ENCODE assay signal across 11 cellular contexts in the genomic region with DNA sequence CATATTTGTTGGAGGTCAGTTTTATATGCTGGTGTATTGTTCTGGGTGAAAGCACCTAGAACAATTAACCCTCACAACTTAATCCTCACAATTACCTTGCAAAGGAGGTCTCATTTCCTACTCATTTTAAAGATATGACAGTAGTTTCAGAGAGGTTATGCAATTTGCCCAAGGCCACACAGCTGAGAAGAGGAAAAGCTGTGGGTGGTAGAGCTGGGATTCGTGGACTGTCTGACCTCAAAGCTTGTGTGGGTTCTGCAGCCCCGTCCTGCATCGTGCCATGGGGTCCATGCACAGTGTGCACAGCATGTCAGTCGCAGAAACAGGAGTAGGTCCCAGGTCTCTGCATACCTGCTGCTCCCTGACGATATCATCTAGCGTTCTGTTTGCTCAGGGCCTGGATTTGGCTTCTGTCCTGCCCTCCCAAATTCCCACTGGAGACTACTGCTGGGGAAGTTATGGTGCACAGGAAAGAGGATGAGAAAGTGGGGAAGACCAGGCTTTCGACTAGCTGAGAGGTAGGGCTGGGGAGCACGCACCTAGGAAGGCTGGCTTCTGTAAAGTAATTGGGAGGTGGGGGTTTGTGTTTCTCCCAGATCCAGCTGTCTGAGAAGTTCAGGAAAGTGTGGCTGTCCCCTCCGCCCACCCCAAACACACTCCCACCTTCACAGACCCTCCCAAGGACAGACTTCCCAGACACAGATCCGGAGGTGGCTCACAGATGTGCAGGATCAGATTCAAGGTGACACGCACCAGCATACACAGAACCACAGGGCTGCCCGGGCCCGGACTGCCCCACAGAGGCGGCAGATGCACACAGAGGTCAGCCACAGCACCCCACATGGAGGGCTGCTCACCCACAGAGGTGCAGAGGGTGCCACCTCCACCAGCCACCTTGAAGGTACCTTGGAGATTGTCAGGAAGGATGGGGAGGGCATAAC. TPM values are rescaled to one million over a fixed set of nuclear protein-coding genes. Genes with fewer than 3 reads are reported as not detected.
DNase-seq lines count a peak whose midpoint lies in the region; ATAC-seq, FAIRE-seq and TF ChIP-seq lines count a peak whose summit lies in the region.
"Had no signal": no experiment of that assay in that cellular context is flagged by ENCODE, and none has a peak within 500 bp of the region (broad histone marks: within the 10 kb centered on the region; RNA-seq: fewer than 3 reads in every experiment).

No MANE protein-coding gene starts in this region.

- H3K36me3 Mint-ChIP-seq in memory B cell: no peaks in the 10 kb centered on the region

- no peak for TF ChIP-seq CTCF in right atrium auricular region (IDR thresholded peaks at IDR 0.05)
- no peak for TF ChIP-seq CTCF in K562 (IDR thresholded peaks at IDR 0.05 in 2 of 3, conservative IDR thresholded peaks at IDR 0.05 in 1 of 3; ENCODE audit: insufficient read depth in 2 of 3, low read depth in 1 of 3, low read length in 3 of 3)
- TF ChIP-seq CTCF in vagina (IDR thresholded peaks at IDR 0.05): no peak

- H3K27me3 Mint-ChIP-seq in memory B cell: peaks cover 27% of the 10 kb centered on the region

- H3K9me3 ChIP-seq in right atrium auricular region: no peaks in the 10 kb centered on the region
- no peaks in the 10 kb centered on the region for H3K9me3 ChIP-seq in K562 (replicated peaks; ENCODE audit: control insufficient read depth, insufficient read depth, low read depth, low read length)
- no peaks in the 10 kb centered on the region for H3K9me3 ChIP-seq in vagina

- H3K9ac ChIP-seq in K562 (ENCODE audit: insufficient read depth in 1 of 2, low read depth in 2 of 2, low read length in 2 of 2): no peak overlapping the region

- peaks cover 3% of the 10 kb centered on the region for H3K4me1 Mint-ChIP-seq in memory B cell

- BruUV-seq in K562 (replicated peaks; lab: Mats Ljungman, UMichigan): no TSS peak

- intact Hi-C loops in left ventricle myocardium superior (cut with micrococcal nuclease) (no loop called here), K562 (cut with micrococcal nuclease) (no loop called here), vagina (cut with DNase I) (no loop called here)

- H3K27ac ChIP-seq in right atrium auricular region (no peak overlapping the region), K562 (ENCODE audit: extremely low read depth, low read depth, low read length) (no peak overlapping the region), vagina (no peak overlapping the region)

- H3K4me1 ChIP-seq in right atrium auricular region: peaks cover 0 to 26% of the 10 kb centered on the region in 2 donors
- H3K4me1 ChIP-seq in K562 (replicated peaks in 1 of 2; ENCODE audit: control insufficient read depth in 2 of 2, insufficient read depth in 2 of 2, low read length in 2 of 2): peaks cover 0 to 19% of the 10 kb centered on the region in 2 experiments; a peak in 2 of 5 replicates
- H3K4me1 ChIP-seq in vagina: peaks cover 39% of the 10 kb centered on the region

- CTCF ChIA-PET in K562 (lab: Yijun Ruan, JAX; ENCODE audit: low intra/inter-chr PET ratio): no interaction called here

- DNase-seq in right atrium auricular region (ENCODE audit: low spot score) (no peak), left ventricle myocardium superior (no peak), K562 (ENCODE audit: extremely low read depth in 1 of 4, low spot score in 3 of 4) (no peak), memory B cell (ENCODE audit: low spot score in 2 of 2) (no peak), vagina (ENCODE audit: extremely low spot score in 2 of 2) (no peak), occipital lobe (lab: John Stamatoyannopoulos, UW) (no peak)
- DNase-seq: activated CD4-positive, alpha-beta T cell treated with anti-CD3 and anti-CD28 coated beads for 4 hours; stimulated activated CD4-positive, alpha-beta T cell treated with anti-CD3 and anti-CD28 coated beads, Interleukin-2, amount 100 ng/mL, for 24 hours had no signal

- H3K9me3 Mint-ChIP-seq in memory B cell: no peaks in the 10 kb centered on the region

- H3K27me3 ChIP-seq in right atrium auricular region (no peaks in the 10 kb centered on the region), K562 (ENCODE audit: control insufficient read depth in 2 of 2, insufficient read depth in 2 of 2, low read length in 2 of 2) (peaks cover 9 to 37% of the 10 kb centered on the region in 2 experiments; a peak in 4 of 5 replicates), vagina (no peaks in the 10 kb centered on the region)

- TF ChIP-seq EP300 in K562 (IDR thresholded peaks at IDR 0.05; ENCODE audit: low read length): no peak

- H3K4me2 ChIP-seq in K562 (ENCODE audit: insufficient read depth, low read length): no peak overlapping the region

- 26% methylated on average over 13 of the region's 14 CpGs for WGBS in K562 (ENCODE audit: insufficient coverage, low coverage, missing lambda C conversion rate)

- ATAC-seq in left ventricle myocardium superior (no peak), K562 (peak; percentile 39), memory B cell (ENCODE audit: low read depth) (no peak), HG03108 (IDR thresholded peaks at IDR 0.05; ENCODE audit: unreplicated experiment) (no peak), HG03039 (IDR thresholded peaks at IDR 0.05; ENCODE audit: unreplicated experiment) (no peak)

- H3K36me3 ChIP-seq in right atrium auricular region: no peaks in the 10 kb centered on the region
- H3K36me3 ChIP-seq in K562 (ENCODE audit: control insufficient read depth, insufficient read depth, low read length): no peaks in the 10 kb centered on the region
- H3K36me3 ChIP-seq in vagina: no peaks in the 10 kb centered on the region

- H3K4me3 Mint-ChIP-seq in memory B cell: peak overlapping the region; percentile 44

- in situ Hi-C loops in K562 (cut with MboI): no loop called here

- no peak overlapping the region for H2AFZ ChIP-seq in K562 (ENCODE audit: low read depth, low read length)

- no peak overlapping the region for H3K27ac Mint-ChIP-seq in memory B cell

- FAIRE-seq in K562 (lab: Jason Lieb, UNC): no peak
- FAIRE-seq: keratinocyte had no signal

- peak overlapping the region; percentile 81 to 84 for H3K4me3 ChIP-seq in right atrium auricular region
- H3K4me3 ChIP-seq in K562: no peak overlapping the region
- H3K4me3 ChIP-seq in vagina: peak overlapping the region; percentile 86 to 89

- H3K79me2 ChIP-seq in K562 (ENCODE audit: control insufficient read depth, insufficient read depth, low read length): no peaks in the 10 kb centered on the region

- H3K9me1 ChIP-seq in K562 (ENCODE audit: control insufficient read depth, insufficient read depth, low read length): no peaks in the 10 kb centered on the region

- TF ChIP-seq POLR2A in K562 (conservative IDR thresholded peaks at IDR 0.05) (no peak), vagina (IDR thresholded peaks at IDR 0.05) (no peak)

- POLR2A ChIA-PET in K562 (lab: Yijun Ruan, JAX): no interaction called here

- no peak for TF ChIP-seq RAD21 in K562 (CRISPR knock-in tag; conservative IDR thresholded peaks at IDR 0.05 in 1 of 2, IDR thresholded peaks at IDR 0.05 in 1 of 2)

- 0 out of 2 replicates have a peak, but pooled peaks cover 4% of the 10 kb centered on the region for H4K20me1 ChIP-seq in K562 (replicated peaks; ENCODE audit: control insufficient read depth, insufficient read depth, low read length)

RNA-seq across cellular contexts. Expression of a gene that starts 2.0 kb away (rescaled TPM):
- 10 to 100 TPM; 11.9 to 20.3 TPM for total RNA-seq in right atrium auricular region
- total RNA-seq in left ventricle myocardium superior: 14.9 TPM
- not detected in 2 replicates for total RNA-seq in K562 (2011; cell fraction: chromatin; rRNA removed; ENCODE audit: low replicate concordance)
- 0.13 TPM in 1 of 2 replicates, not detected in the other for total RNA-seq in K562 (2011; cell fraction: nucleolus; rRNA removed)
- total RNA-seq in K562 (2011; cell fraction: nucleoplasm; rRNA removed): not detected in 2 replicates
- total RNA-seq in K562 (2014; rRNA removed): not detected in 2 replicates
- total RNA-seq in K562 (2014; rRNA removed; fragmentation: Illumina TruSeq; extraction: Trizol): not detected in 2 replicates
- not detected in 2 replicates for total RNA-seq in K562 (2015; rRNA removed; fragmentation: Illumina TruSeq; extraction: Trizol)
- 0.18 and 0.29 TPM in 2 replicates for total RNA-seq in K562 (2021)
- 0.01 and 0.09 TPM in 2 replicates for polyA plus RNA-seq in K562 (2011; rRNA removed)
- 0.12 TPM in 1 of 2 replicates, not detected in the other for polyA plus RNA-seq in K562 (2011; cell fraction: cytosol; rRNA removed)
- 0.11 TPM in 1 of 2 replicates, not detected in the other for polyA plus RNA-seq in K562 (2011; cell fraction: nucleus; rRNA removed)
- polyA plus RNA-seq in K562 (2012): 0.96 and 1.2 TPM in 2 replicates
- polyA plus RNA-seq in K562 (2014; fragmentation: Illumina TruSeq; extraction: Trizol): not detected in 2 replicates
- polyA plus RNA-seq in K562 (2014; fragmentation: Nextera tagmentation; extraction: Ambion mirVana): under 1 TPM; 0.14 to 0.25 TPM
- polyA plus RNA-seq in K562 (2014; rRNA removed): not detected in 2 replicates
- polyA minus RNA-seq in K562 (2011; rRNA and poly(A)+ RNA removed): not detected in 2 replicates
- not detected in 2 replicates for polyA minus RNA-seq in K562 (2011; cell fraction: cytosol; rRNA and poly(A)+ RNA removed)
- under 0.01 and 0.11 TPM in 2 replicates for polyA minus RNA-seq in K562 (2011; cell fraction: nucleus; rRNA and poly(A)+ RNA removed)
- total RNA-seq in vagina: 25.8 TPM
- total RNA-seq in occipital lobe: 24.6 TPM

RNA-seq across cellular contexts. Expression of a gene that starts 13.6 kb away (rescaled TPM):
- 1 to 10 TPM; 3.3 to 7.6 TPM for total RNA-seq in right atrium auricular region
- 4.9 TPM for total RNA-seq in left ventricle myocardium superior
- total RNA-seq in K562 (2011; cell fraction: chromatin; rRNA removed; ENCODE audit: low replicate concordance): 42.8 and 72.9 TPM in 2 replicates
- 28.0 TPM in 2 replicates for total RNA-seq in K562 (2011; cell fraction: nucleolus; rRNA removed)
- total RNA-seq in K562 (2011; cell fraction: nucleoplasm; rRNA removed): 36.8 and 43.6 TPM in 2 replicates
- 14.2 and 16.1 TPM in 2 replicates for total RNA-seq in K562 (2014; rRNA removed)
- 8.0 TPM in 2 replicates for total RNA-seq in K562 (2014; rRNA removed; fragmentation: Illumina TruSeq; extraction: Trizol)
- 13.1 and 13.6 TPM in 2 replicates for total RNA-seq in K562 (2015; rRNA removed; fragmentation: Illumina TruSeq; extraction: Trizol)
- 12.1 and 16.5 TPM in 2 replicates for total RNA-seq in K562 (2021)
- 7.7 and 8.7 TPM in 2 replicates for polyA plus RNA-seq in K562 (2011; rRNA removed)
- 3.9 and 6.7 TPM in 2 replicates for polyA plus RNA-seq in K562 (2011; cell fraction: cytosol; rRNA removed)
- polyA plus RNA-seq in K562 (2011; cell fraction: nucleus; rRNA removed): 39.0 and 46.4 TPM in 2 replicates
- 12.8 and 30.5 TPM in 2 replicates for polyA plus RNA-seq in K562 (2012)
- 11.4 and 15.0 TPM in 2 replicates for polyA plus RNA-seq in K562 (2014; fragmentation: Illumina TruSeq; extraction: Trizol)
- 1 to 10 TPM; 2.1 to 4.6 TPM for polyA plus RNA-seq in K562 (2014; fragmentation: Nextera tagmentation; extraction: Ambion mirVana)
- polyA plus RNA-seq in K562 (2014; rRNA removed): 9.9 and 10.4 TPM in 2 replicates
- polyA minus RNA-seq in K562 (2011; rRNA and poly(A)+ RNA removed): 9.3 and 10.2 TPM in 2 replicates
- 4.6 and 7.1 TPM in 2 replicates for polyA minus RNA-seq in K562 (2011; cell fraction: cytosol; rRNA and poly(A)+ RNA removed)
- polyA minus RNA-seq in K562 (2011; cell fraction: nucleus; rRNA and poly(A)+ RNA removed): 8.8 and 10.4 TPM in 2 replicates
- 21.6 TPM for total RNA-seq in vagina
- total RNA-seq in occipital lobe: 19.5 TPM

RNA-seq across cellular contexts. Expression of a gene that starts 23.0 kb away (rescaled TPM):
- 1 to 10 TPM; 7.5 to 9.0 TPM for total RNA-seq in right atrium auricular region
- total RNA-seq in left ventricle myocardium superior: 8.5 TPM
- 14.1 and 15.2 TPM in 2 replicates for total RNA-seq in K562 (2011; cell fraction: chromatin; rRNA removed; ENCODE audit: low replicate concordance)
- 7.5 and 8.3 TPM in 2 replicates for total RNA-seq in K562 (2011; cell fraction: nucleolus; rRNA removed)
- 14.1 and 25.7 TPM in 2 replicates for total RNA-seq in K562 (2011; cell fraction: nucleoplasm; rRNA removed)
- total RNA-seq in K562 (2014; rRNA removed): 3.1 and 3.8 TPM in 2 replicates
- total RNA-seq in K562 (2014; rRNA removed; fragmentation: Illumina TruSeq; extraction: Trizol): 2.9 and 3.9 TPM in 2 replicates
- total RNA-seq in K562 (2015; rRNA removed; fragmentation: Illumina TruSeq; extraction: Trizol): 3.0 TPM in 2 replicates
- 4.7 and 5.9 TPM in 2 replicates for total RNA-seq in K562 (2021)
- polyA plus RNA-seq in K562 (2011; rRNA removed): 3.7 and 5.3 TPM in 2 replicates
- polyA plus RNA-seq in K562 (2011; cell fraction: cytosol; rRNA removed): 2.2 and 7.1 TPM in 2 replicates
- 8.0 and 9.5 TPM in 2 replicates for polyA plus RNA-seq in K562 (2011; cell fraction: nucleus; rRNA removed)
- 2.0 and 4.7 TPM in 2 replicates for polyA plus RNA-seq in K562 (2012)
- polyA plus RNA-seq in K562 (2014; fragmentation: Illumina TruSeq; extraction: Trizol): 4.5 and 4.8 TPM in 2 replicates
- 1 to 10 TPM; 3.2 to 8.2 TPM for polyA plus RNA-seq in K562 (2014; fragmentation: Nextera tagmentation; extraction: Ambion mirVana)
- polyA plus RNA-seq in K562 (2014; rRNA removed): 2.2 and 3.8 TPM in 2 replicates
- 6.7 and 6.9 TPM in 2 replicates for polyA minus RNA-seq in K562 (2011; rRNA and poly(A)+ RNA removed)
- 4.1 and 5.3 TPM in 2 replicates for polyA minus RNA-seq in K562 (2011; cell fraction: cytosol; rRNA and poly(A)+ RNA removed)
- polyA minus RNA-seq in K562 (2011; cell fraction: nucleus; rRNA and poly(A)+ RNA removed): 5.0 and 6.8 TPM in 2 replicates
- total RNA-seq in vagina: 10.6 TPM
- 5.3 TPM for total RNA-seq in occipital lobe

Comparison
In these comparisons a context has a peak if more than half of its experiments do, and no peak if none do; other contexts are left out.
1. RNA of a gene that starts 2.0 kb away (total RNA-seq): 25.8 TPM in vagina (single experiment), 24.6 TPM in occipital lobe (single experiment), 11.9 to 20.3 TPM in right atrium auricular region and 14.9 TPM in left ventricle myocardium superior (single experiment); 0.13 to 0.29 TPM in K562; every median in the first group is over 10 times any median in the second.